35 cellular contexts compared by ENCODE assay signal in the genomic region with DNA sequence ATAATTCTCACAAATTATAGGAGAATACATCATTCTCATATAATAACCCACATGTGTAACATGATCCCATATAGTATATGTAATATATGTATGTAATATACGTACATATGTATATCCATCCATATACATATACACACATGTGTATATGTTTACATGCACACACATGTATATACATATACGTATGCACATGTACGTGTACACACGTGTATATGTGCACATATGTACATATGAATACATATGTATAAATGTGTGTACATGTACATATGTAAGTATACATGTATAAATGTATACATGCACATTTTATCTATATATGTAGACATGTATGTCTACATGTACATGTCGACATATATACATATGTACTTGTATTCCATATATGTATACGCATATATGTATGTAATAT.
"Had no signal": no experiment of that assay in that cellular context is flagged by ENCODE, and none has a peak within 500 bp of the region (broad histone marks: within the 10 kb centered on the region; RNA-seq: fewer than 3 reads in every experiment).

No MANE protein-coding gene starts in this region.

- H3K4me3 ChIP-seq: MG63 had no signal

- H3K9me3 ChIP-seq: MG63 had no signal

- H3K36me3 ChIP-seq: MG63 had no signal

- DNase-seq: Karpas-422, Kasumi-1, MG63, MM.1S, MV-4-11, NCI-H1048, NCI-H1092, NCI-H1092 treated with DMSO at 0.1 percent for 48 hours, NCI-H1105, NCI-H1105 treated with DMSO at 0.1 percent for 48 hours, NCI-H1417, NCI-H1417 treated with DMSO at 0.1 percent for 48 hours, NCI-H1436, NCI-H1436 treated with DMSO at 0.1 percent for 48 hours, NCI-H146, NCI-H1694, NCI-H1694 treated with DMSO at 0.1 percent for 48 hours, NCI-H187, NCI-H187 treated with DMSO at 0.1 percent for 48 hours, NCI-H1930, NCI-H2029, NCI-H2029 treated with DMSO at 0.1 percent for 48 hours, NCI-H2081, NCI-H2081 treated with DMSO at 0.1 percent for 48 hours, NCI-H2107, NCI-H2171, NCI-H2171 treated with DMSO at 0.1 percent for 48 hours, NCI-H2227 treated with DMSO at 0.1 percent for 48 hours, NCI-H226, NCI-H345, NCI-H446, NCI-H446 treated with DMSO at 0.1 percent for 48 hours, NCI-H510A, NCI-H510A treated with DMSO at 0.1 percent for 48 hours, NCI-H524 had no signal
